ENCODE assay signal across 15 cellular contexts in the genomic region with DNA sequence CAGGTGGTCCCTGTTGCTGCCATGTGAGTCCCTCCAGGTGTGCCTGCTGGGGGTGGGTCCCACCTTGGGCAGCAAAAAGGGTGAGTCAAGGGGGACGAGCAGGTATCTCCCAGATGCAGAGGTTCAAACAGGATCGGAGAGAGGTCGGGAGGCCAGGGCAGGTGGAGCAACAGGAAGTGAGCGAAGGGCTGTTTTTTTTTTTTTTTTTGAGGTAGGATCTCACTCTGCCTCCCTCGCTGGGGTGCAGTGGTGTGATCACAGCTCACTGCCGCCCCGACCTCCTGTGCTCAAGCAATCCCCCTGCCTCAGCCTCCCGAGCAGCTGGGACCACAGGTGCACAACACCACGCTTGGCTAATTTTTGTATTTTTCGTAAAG. TPM values are rescaled to one million over a fixed set of nuclear protein-coding genes. Genes with fewer than 3 reads are reported as not detected.
DNase-seq lines count a peak whose midpoint lies in the region; ATAC-seq, FAIRE-seq and TF ChIP-seq lines count a peak whose summit lies in the region.
"Had no signal": no experiment of that assay in that cellular context is flagged by ENCODE, and none has a peak within 500 bp of the region (broad histone marks: within the 10 kb centered on the region; RNA-seq: fewer than 3 reads in every experiment).

No MANE protein-coding gene starts in this region.

- peak overlapping the region; percentile 49 to 77 (median 70) for H3K27ac ChIP-seq in esophagus muscularis mucosa (replicated peaks in 1 of 4)
- H3K27ac ChIP-seq in stomach smooth muscle (ENCODE audit: low read length) = peak overlapping the region; percentile 31

- POLR2A ChIA-PET in activated CD4-positive, alpha-beta memory T cell treated with anti-CD3 and anti-CD28 coated beads for 36 hours (lab: Charles Lee) = interaction anchor here (0.7 to 1.9 kb wide), 2 partner anchors 18 to 49 kb away, joined by 4 to 5 read pairs; no protein-coding TSS in a partner anchor

- CTCF ChIA-PET in activated naive CD4-positive, alpha-beta T cell treated with anti-CD3 and anti-CD28 coated beads for 36 hours (lab: Charles Lee) = interaction anchor here (1.0 to 7.5 kb wide), 14 partner anchors 10 to 155 kb away, joined by 3 to 141 read pairs (median 5); no protein-coding TSS in a partner anchor
- CTCF ChIA-PET in activated CD4-positive, alpha-beta memory T cell treated with anti-CD3 and anti-CD28 coated beads for 36 hours (lab: Charles Lee) = interaction anchor here (1.0 to 12.1 kb wide), 10 partner anchors 18 to 138 kb away, joined by 3 to 204 read pairs (median 6); no protein-coding TSS in a partner anchor

- no peak for TF ChIP-seq POLR2A in esophagus muscularis mucosa (IDR thresholded peaks at IDR 0.05; ENCODE audit: low read depth)

- intact Hi-C loops in activated naive CD4-positive, alpha-beta T cell treated with anti-CD3 and anti-CD28 coated beads for 36 hours (cut with micrococcal nuclease) = loop anchor here (1.0 to 5.0 kb wide), 3 partner anchors 16 to 130 kb away; no protein-coding TSS in a partner anchor
- intact Hi-C loops in activated CD4-positive, alpha-beta memory T cell treated with anti-CD3 and anti-CD28 coated beads for 36 hours (cut with micrococcal nuclease) = no loop called here
- intact Hi-C loops in esophagus muscularis mucosa (cut with DNase I) = loop anchor here (5.0 kb wide), 1 partner anchor 125 kb away; no protein-coding TSS in a partner anchor

- no peaks in the 10 kb centered on the region for H3K36me3 Mint-ChIP-seq in activated naive CD4-positive, alpha-beta T cell treated with anti-CD3 and anti-CD28 coated beads for 36 hours (ENCODE audit: low read depth)
- no peaks in the 10 kb centered on the region for H3K36me3 Mint-ChIP-seq in activated CD4-positive, alpha-beta memory T cell treated with anti-CD3 and anti-CD28 coated beads for 36 hours
- H3K36me3 Mint-ChIP-seq: natural killer cell had no signal

- H3K9ac ChIP-seq in stomach smooth muscle (ENCODE audit: low read length in 2 of 2) = no peak overlapping the region

- no peak for FAIRE-seq in GM19239 (lab: Jason Lieb, UNC)
- FAIRE-seq: GM18507 had no signal

- no peak for TF ChIP-seq CTCF in esophagus muscularis mucosa (IDR thresholded peaks at IDR 0.05)

- peak; percentile 47 for DNase-seq in activated naive CD4-positive, alpha-beta T cell treated with anti-CD3 and anti-CD28 coated beads for 36 hours
- no peak for DNase-seq in activated naive CD4-positive, alpha-beta T cell (lab: John Stamatoyannopoulos, UW)
- peak; percentile 27 for DNase-seq in activated CD4-positive, alpha-beta memory T cell treated with anti-CD3 and anti-CD28 coated beads for 36 hours
- DNase-seq in esophagus muscularis mucosa (ENCODE audit: extremely low spot score) (no peak), GM19239 (ENCODE audit: insufficient read length, low spot score) (no peak)
- no peak for DNase-seq in activated CD4-positive, alpha-beta T cell treated with anti-CD3 and anti-CD28 coated beads for 4 hours
- DNase-seq: cerebellar nuclear complex, natural killer cell, NCI-H2171 treated with DMSO at 0.1 percent for 48 hours had no signal

- peaks cover 42% of the 10 kb centered on the region for H3K4me1 Mint-ChIP-seq in activated naive CD4-positive, alpha-beta T cell treated with anti-CD3 and anti-CD28 coated beads for 36 hours (ENCODE audit: low read depth)
- peaks cover 34% of the 10 kb centered on the region for H3K4me1 Mint-ChIP-seq in activated CD4-positive, alpha-beta memory T cell treated with anti-CD3 and anti-CD28 coated beads for 36 hours (ENCODE audit: low read depth)

- no peak for TF ChIP-seq EP300 in esophagus muscularis mucosa (IDR thresholded peaks at IDR 0.05)

- H3K36me3 ChIP-seq in esophagus muscularis mucosa = no peaks in the 10 kb centered on the region
- no peaks in the 10 kb centered on the region for H3K36me3 ChIP-seq in stomach smooth muscle (ENCODE audit: control insufficient read depth in 2 of 2, insufficient read depth in 2 of 2, low read length in 2 of 2)

- H3K4me3 ChIP-seq in esophagus muscularis mucosa (no peak overlapping the region), stomach smooth muscle (ENCODE audit: low read length in 2 of 2) (no peak overlapping the region)
- H3K4me3 ChIP-seq: skin epidermis had no signal

- peaks cover 13 to 31% (median 26%) of the 10 kb centered on the region in 4 donors for H3K4me1 ChIP-seq in esophagus muscularis mucosa
- H3K4me1 ChIP-seq in stomach smooth muscle (ENCODE audit: control insufficient read depth, insufficient read depth, low read length) = peaks cover 7% of the 10 kb centered on the region

- H3K4me3 Mint-ChIP-seq in activated naive CD4-positive, alpha-beta T cell treated with anti-CD3 and anti-CD28 coated beads for 36 hours = peak overlapping the region; percentile 46
- no peak overlapping the region for H3K4me3 Mint-ChIP-seq in activated CD4-positive, alpha-beta memory T cell treated with anti-CD3 and anti-CD28 coated beads for 36 hours
- H3K4me3 Mint-ChIP-seq: natural killer cell had no signal

- H3K27ac Mint-ChIP-seq in activated naive CD4-positive, alpha-beta T cell treated with anti-CD3 and anti-CD28 coated beads for 36 hours = peak overlapping the region; percentile 76
- H3K27ac Mint-ChIP-seq in activated CD4-positive, alpha-beta memory T cell treated with anti-CD3 and anti-CD28 coated beads for 36 hours = no peak overlapping the region
- H3K27ac Mint-ChIP-seq: natural killer cell had no signal

- H3K9me3 Mint-ChIP-seq in activated naive CD4-positive, alpha-beta T cell treated with anti-CD3 and anti-CD28 coated beads for 36 hours = no peaks in the 10 kb centered on the region
- no peaks in the 10 kb centered on the region for H3K9me3 Mint-ChIP-seq in activated CD4-positive, alpha-beta memory T cell treated with anti-CD3 and anti-CD28 coated beads for 36 hours
- H3K9me3 Mint-ChIP-seq: natural killer cell had no signal

- 94% methylated on average over 10 of the region's 10 CpGs for WGBS in esophagus muscularis mucosa

- H3K9me3 ChIP-seq in esophagus muscularis mucosa (no peaks in the 10 kb centered on the region), stomach smooth muscle (ENCODE audit: control insufficient read depth in 2 of 2, low read length in 2 of 2) (no peaks in the 10 kb centered on the region)

- H3K27me3 Mint-ChIP-seq in activated naive CD4-positive, alpha-beta T cell treated with anti-CD3 and anti-CD28 coated beads for 36 hours (ENCODE audit: low read depth) = no peaks in the 10 kb centered on the region
- no peaks in the 10 kb centered on the region for H3K27me3 Mint-ChIP-seq in activated CD4-positive, alpha-beta memory T cell treated with anti-CD3 and anti-CD28 coated beads for 36 hours

- ATAC-seq in GM21423 (IDR thresholded peaks at IDR 0.05; ENCODE audit: unreplicated experiment) = no peak
- ATAC-seq: natural killer cell had no signal

- H3K27me3 ChIP-seq in esophagus muscularis mucosa = no peaks in the 10 kb centered on the region
- H3K27me3 ChIP-seq in stomach smooth muscle (ENCODE audit: control insufficient read depth in 1 of 2, insufficient read depth in 2 of 2, low read length in 2 of 2) = no peaks in the 10 kb centered on the region

RNA-seq across cellular contexts. Expression of a gene that starts 39.4 kb away (rescaled TPM):
- not detected for total RNA-seq in activated naive CD4-positive, alpha-beta T cell treated with anti-CD3 and anti-CD28 coated beads for 36 hours
- not detected for total RNA-seq in activated CD4-positive, alpha-beta memory T cell treated with anti-CD3 and anti-CD28 coated beads for 36 hours
- not detected for total RNA-seq in esophagus muscularis mucosa
- total RNA-seq: kidney epithelial cell; natural killer cell; T-helper 2 cell treated with Interferon-gamma antibody and Interleukin-4, amounts not matched to agents 100 ng/mL and 5 ng/mL, for 36 hours had no signal

RNA-seq across cellular contexts. Expression of a gene that starts 41.1 kb away (rescaled TPM):
- total RNA-seq in activated naive CD4-positive, alpha-beta T cell treated with anti-CD3 and anti-CD28 coated beads for 36 hours = under 1 TPM; 0.22 to 0.62 TPM
- under 1 TPM; 0.17 to 0.26 TPM for total RNA-seq in activated CD4-positive, alpha-beta memory T cell treated with anti-CD3 and anti-CD28 coated beads for 36 hours
- not detected for total RNA-seq in esophagus muscularis mucosa
- total RNA-seq: kidney epithelial cell, natural killer cell had no signal

Comparison
In these comparisons a context has a peak if more than half of its experiments do, and no peak if none do; other contexts are left out.
1. DNase-seq: peak in activated naive CD4-positive, alpha-beta T cell treated with anti-CD3 and anti-CD28 coated beads for 36 hours (single experiment) and activated CD4-positive, alpha-beta memory T cell treated with anti-CD3 and anti-CD28 coated beads for 36 hours (single experiment); none in activated naive CD4-positive, alpha-beta T cell (0 of 4), esophagus muscularis mucosa (single experiment), GM19239 (single experiment) and activated CD4-positive, alpha-beta T cell treated with anti-CD3 and anti-CD28 coated beads for 4 hours (0 of 2).